ENCODE assay signal across 25 cellular contexts in genomic region chr7:131369354-131369753, GRCh38. TPM values are rescaled to one million over a fixed set of nuclear protein-coding genes. Genes with fewer than 3 reads are reported as not detected.
DNase-seq lines count a peak whose midpoint lies in the region; ATAC-seq, FAIRE-seq and TF ChIP-seq lines count a peak whose summit lies in the region.
"Had no signal": no experiment of that assay in that cellular context is flagged by ENCODE, and none has a peak within 500 bp of the region (broad histone marks: within the 10 kb centered on the region; RNA-seq: fewer than 3 reads in every experiment).

No MANE protein-coding gene starts in this region.

- peaks cover 20% of the 10 kb centered on the region for H3K4me1 Mint-ChIP-seq in mesothelial cell of epicardium
- H3K4me1 Mint-ChIP-seq in stimulated activated naive CD8-positive, alpha-beta T cell treated with anti-CD3 and anti-CD28 coated beads, Interleukin-15, amount 100 ng/mL, for 72 hours: peaks cover 86% of the 10 kb centered on the region

- peak overlapping the region; percentile 17 for H3K4me2 ChIP-seq in GM23248 (ENCODE audit: unreplicated experiment)

- H3K27me3 ChIP-seq in GM23248 (replicated peaks; ENCODE audit: insufficient read depth) (no peaks in the 10 kb centered on the region), left ventricle myocardium inferior (ENCODE audit: low read depth) (no peaks in the 10 kb centered on the region)
- H3K27me3 ChIP-seq: esophagus squamous epithelium, left lung, uterus had no signal

- H3K4me3 Mint-ChIP-seq in mesothelial cell of epicardium: no peak overlapping the region
- no peak overlapping the region for H3K4me3 Mint-ChIP-seq in stimulated activated naive CD8-positive, alpha-beta T cell treated with anti-CD3 and anti-CD28 coated beads, Interleukin-15, amount 100 ng/mL, for 72 hours
- H3K4me3 Mint-ChIP-seq: activated CD8-positive, alpha-beta memory T cell treated with anti-CD3 and anti-CD28 coated beads, Interleukin-2, amount 10 ng/mL, durations not matched to agents 7 days and 5 days; CD14-positive monocyte; central memory CD8-positive, alpha-beta T cell; H9 had no signal

- H3K4me1 ChIP-seq in GM23248 (ENCODE audit: insufficient read depth) (peaks cover 56% of the 10 kb centered on the region), left ventricle myocardium inferior (peaks cover 96% of the 10 kb centered on the region)

- H3K36me3 ChIP-seq in GM23248 (ENCODE audit: low read depth): no peaks in the 10 kb centered on the region
- no peaks in the 10 kb centered on the region for H3K36me3 ChIP-seq in left ventricle myocardium inferior
- H3K36me3 ChIP-seq: esophagus squamous epithelium, left lung, prostate gland, uterus had no signal

- H2AFZ ChIP-seq in GM23248: no peak overlapping the region

- H3K36me3 Mint-ChIP-seq in mesothelial cell of epicardium: no peaks in the 10 kb centered on the region

- no peaks in the 10 kb centered on the region for H3K9me2 ChIP-seq in GM23248 (ENCODE audit: insufficient read depth)

- peaks cover 100% of the 10 kb centered on the region for H3K79me2 ChIP-seq in GM23248 (ENCODE audit: insufficient read depth)

- in situ Hi-C loops in GM23248 (cut with MboI): no loop called here

- peak overlapping the region; percentile 21; the same call in 1 of the 2 replicates for H3K27ac ChIP-seq in GM23248
- no peak overlapping the region for H3K27ac ChIP-seq in left ventricle myocardium inferior (replicated peaks)
- H3K27ac ChIP-seq: esophagus squamous epithelium, left lung, prostate gland, RWPE1, uterus, VCaP had no signal

- no peak for ATAC-seq in stimulated activated naive CD8-positive, alpha-beta T cell treated with anti-CD3 and anti-CD28 coated beads, Interleukin-15, amount 100 ng/mL, for 72 hours
- ATAC-seq: activated CD8-positive, alpha-beta memory T cell treated with anti-CD3 and anti-CD28 coated beads, Interleukin-2, amount 10 ng/mL, durations not matched to agents 7 days and 5 days; activated naive CD8-positive, alpha-beta T cell treated with anti-CD3 and anti-CD28 coated beads, Interleukin-2, amount 50 U/mL, for 24 hours; left lung; stimulated activated naive CD8-positive, alpha-beta T cell treated with anti-CD3 and anti-CD28 coated beads, Interleukin-15, Interleukin-2, amounts not matched to agents 100 U/mL and 50 U/mL, for 24 hours had no signal

- H3K9me3 Mint-ChIP-seq in mesothelial cell of epicardium: peaks cover 15% of the 10 kb centered on the region
- peaks cover 0 to 3% of the 10 kb centered on the region in 2 donors for H3K9me3 Mint-ChIP-seq in stimulated activated naive CD8-positive, alpha-beta T cell treated with anti-CD3 and anti-CD28 coated beads, Interleukin-15, amount 100 ng/mL, for 72 hours
- H3K9me3 Mint-ChIP-seq: central memory CD8-positive, alpha-beta T cell; H9 had no signal

- TF ChIP-seq CTCF in fibroblast of mammary gland (conservative IDR thresholded peaks at IDR 0.05; ENCODE audit: control insufficient read depth, insufficient read depth, low read depth, low read length): no peak
- TF ChIP-seq CTCF in left ventricle myocardium inferior (IDR thresholded peaks at IDR 0.05; ENCODE audit: borderline replicate concordance): no peak
- no peak for TF ChIP-seq CTCF in mesothelial cell of epicardium (IDR thresholded peaks at IDR 0.05; ENCODE audit: unreplicated experiment)

- H3K27me3 Mint-ChIP-seq in mesothelial cell of epicardium (ENCODE audit: low read depth): no peaks in the 10 kb centered on the region
- H3K27me3 Mint-ChIP-seq in stimulated activated naive CD8-positive, alpha-beta T cell treated with anti-CD3 and anti-CD28 coated beads, Interleukin-15, amount 100 ng/mL, for 72 hours: no peaks in the 10 kb centered on the region
- H3K27me3 Mint-ChIP-seq: activated CD8-positive, alpha-beta memory T cell treated with anti-CD3 and anti-CD28 coated beads, Interleukin-2, amount 10 ng/mL, durations not matched to agents 7 days and 5 days; activated naive CD8-positive, alpha-beta T cell treated with anti-CD3 and anti-CD28 coated beads, Interleukin-2, amount 50 U/mL, for 24 hours; central memory CD8-positive, alpha-beta T cell had no signal

- H3K27ac Mint-ChIP-seq in mesothelial cell of epicardium: no peak overlapping the region
- no peak overlapping the region for H3K27ac Mint-ChIP-seq in stimulated activated naive CD8-positive, alpha-beta T cell treated with anti-CD3 and anti-CD28 coated beads, Interleukin-15, amount 100 ng/mL, for 72 hours
- H3K27ac Mint-ChIP-seq: activated CD8-positive, alpha-beta memory T cell treated with anti-CD3 and anti-CD28 coated beads, Interleukin-2, amount 10 ng/mL, durations not matched to agents 7 days and 5 days; activated naive CD8-positive, alpha-beta T cell treated with anti-CD3 and anti-CD28 coated beads, Interleukin-2, amount 50 U/mL, for 24 hours; CD14-positive monocyte had no signal

- no peak overlapping the region for H3K9ac ChIP-seq in GM23248

- H4K20me1 ChIP-seq in GM23248 (ENCODE audit: insufficient read depth): peaks cover 13% of the 10 kb centered on the region

- peak; percentile 53 for FAIRE-seq in RCC 7860 (lab: Jason Lieb, UNC)

- H3K4me3 ChIP-seq in GM23248 (no peak overlapping the region), fibroblast of mammary gland (ENCODE audit: control insufficient read depth, low read depth, low read length) (no peak overlapping the region), left ventricle myocardium inferior (no peak overlapping the region)
- H3K4me3 ChIP-seq: esophagus squamous epithelium, left lung, prostate gland, uterus had no signal

- peaks cover 31% of the 10 kb centered on the region for H3F3A ChIP-seq in GM23248 (ENCODE audit: insufficient read depth)

- DNase-seq in ELR (ENCODE audit: low read depth) (peak; percentile 53), GM23248 (peak; percentile 49), RCC 7860 (ENCODE audit: low spot score) (no peak), fibroblast of mammary gland (ENCODE audit: low read depth) (peak; percentile 6), left ventricle myocardium inferior (no peak), mesothelial cell of epicardium (ENCODE audit: low spot score in 2 of 2, unreplicated experiment in 2 of 2) (no peak)
- DNase-seq in stimulated activated naive CD8-positive, alpha-beta T cell treated with anti-CD3 and anti-CD28 coated beads, Interleukin-15, amount 100 ng/mL, for 72 hours: no peak
- DNase-seq: activated CD8-positive, alpha-beta memory T cell treated with anti-CD3 and anti-CD28 coated beads, Interleukin-2, amount 10 ng/mL, durations not matched to agents 7 days and 5 days; activated effector memory CD4-positive, alpha-beta T cell treated with Interleukin-2 at 50 U/mL for 16 hours; activated naive CD8-positive, alpha-beta T cell treated with anti-CD3 and anti-CD28 coated beads, Interleukin-2, amount 50 U/mL, for 24 hours; dermis blood vessel endothelial cell; esophagus squamous epithelium; H9; IMR-90; left lung; NCI-H1092; NCI-H187; NCI-H526 treated with DMSO at 0.1 percent for 48 hours; stimulated activated naive CD8-positive, alpha-beta T cell treated with anti-CD3 and anti-CD28 coated beads, Interleukin-15, Interleukin-2, amounts not matched to agents 100 U/mL and 50 U/mL, for 24 hours; uterus had no signal

- intact Hi-C loops in left ventricle myocardium inferior (cut with micrococcal nuclease): no loop called here

- H3K9me3 ChIP-seq in GM23248 (ENCODE audit: low read depth) (no peaks in the 10 kb centered on the region), left ventricle myocardium inferior (replicated peaks) (no peaks in the 10 kb centered on the region)
- H3K9me3 ChIP-seq: esophagus squamous epithelium, left lung, prostate gland, uterus had no signal

RNA-seq across cellular contexts. Expression of gene MKLN1, which starts 41.7 kb away (rescaled TPM):
- 30.2 and 35.7 TPM in 2 replicates for total RNA-seq in GM23248 (2014; rRNA removed; shearing (Covaris generic))
- polyA plus RNA-seq in GM23248 (2016; fragmentation: Nextera tagmentation; extraction: Ambion mirVana): 26.4 and 32.1 TPM in 2 replicates
- total RNA-seq in left ventricle myocardium inferior: 42.2 TPM
- total RNA-seq in mesothelial cell of epicardium: 58.1 to 67.3 TPM (median 61.7 TPM) in 3 replicates

Comparison
In these comparisons a context has a peak if more than half of its experiments do, and no peak if none do; other contexts are left out.
1. DNase-seq: peak in ELR (single experiment), GM23248 (single experiment) and fibroblast of mammary gland (single experiment); none in RCC 7860 (single experiment), left ventricle myocardium inferior (single experiment), mesothelial cell of epicardium (0 of 2) and stimulated activated naive CD8-positive, alpha-beta T cell treated with anti-CD3 and anti-CD28 coated beads, Interleukin-15, amount 100 ng/mL, for 72 hours (0 of 2).